1 cellular context compared by ENCODE assay signal in genomic region chr6:7939186-7939863, GRCh38.
A peak's percentile ranks its signal among the peaks of the same experiment; 100 is the strongest.
TF ChIP-seq lines count a peak whose summit lies in the region.

No MANE protein-coding gene starts in this region.

TF ChIP-seq in GM12878, 131 proteins besides CTCF, POLR2A, EP300 and RAD21 (continued from another document):
- TF ChIP-seq ATF7 (IDR thresholded peaks at IDR 0.05; ENCODE audit: low read depth): peak; percentile 53; the same call in 1 of the 2 replicates
- peak; percentile 70 for TF ChIP-seq CREM (IDR thresholded peaks at IDR 0.05; ENCODE audit: low read depth)
- TF ChIP-seq SRF (IDR thresholded peaks at IDR 0.05; ENCODE audit: low read depth in 2 of 2, low read length in 2 of 2): peak in 1 of 2 experiments; percentile 74; a peak in 2 of 4 replicates
- TF ChIP-seq CREB1 (IDR thresholded peaks at IDR 0.05; ENCODE audit: low read depth): peak; percentile 92
- TF ChIP-seq NR2C2 (IDR thresholded peaks at IDR 0.05; ENCODE audit: borderline replicate concordance, control insufficient read depth, insufficient read length, low read depth): no peak
- TF ChIP-seq MEF2B (IDR thresholded peaks at IDR 0.05; ENCODE audit: partially characterized antibody, poor library complexity, severe bottlenecking): peak; percentile 11
- no peak for TF ChIP-seq WRNIP1 (IDR thresholded peaks at IDR 0.05; ENCODE audit: borderline replicate concordance, low read depth, low read length)
- TF ChIP-seq, protein P1, sequence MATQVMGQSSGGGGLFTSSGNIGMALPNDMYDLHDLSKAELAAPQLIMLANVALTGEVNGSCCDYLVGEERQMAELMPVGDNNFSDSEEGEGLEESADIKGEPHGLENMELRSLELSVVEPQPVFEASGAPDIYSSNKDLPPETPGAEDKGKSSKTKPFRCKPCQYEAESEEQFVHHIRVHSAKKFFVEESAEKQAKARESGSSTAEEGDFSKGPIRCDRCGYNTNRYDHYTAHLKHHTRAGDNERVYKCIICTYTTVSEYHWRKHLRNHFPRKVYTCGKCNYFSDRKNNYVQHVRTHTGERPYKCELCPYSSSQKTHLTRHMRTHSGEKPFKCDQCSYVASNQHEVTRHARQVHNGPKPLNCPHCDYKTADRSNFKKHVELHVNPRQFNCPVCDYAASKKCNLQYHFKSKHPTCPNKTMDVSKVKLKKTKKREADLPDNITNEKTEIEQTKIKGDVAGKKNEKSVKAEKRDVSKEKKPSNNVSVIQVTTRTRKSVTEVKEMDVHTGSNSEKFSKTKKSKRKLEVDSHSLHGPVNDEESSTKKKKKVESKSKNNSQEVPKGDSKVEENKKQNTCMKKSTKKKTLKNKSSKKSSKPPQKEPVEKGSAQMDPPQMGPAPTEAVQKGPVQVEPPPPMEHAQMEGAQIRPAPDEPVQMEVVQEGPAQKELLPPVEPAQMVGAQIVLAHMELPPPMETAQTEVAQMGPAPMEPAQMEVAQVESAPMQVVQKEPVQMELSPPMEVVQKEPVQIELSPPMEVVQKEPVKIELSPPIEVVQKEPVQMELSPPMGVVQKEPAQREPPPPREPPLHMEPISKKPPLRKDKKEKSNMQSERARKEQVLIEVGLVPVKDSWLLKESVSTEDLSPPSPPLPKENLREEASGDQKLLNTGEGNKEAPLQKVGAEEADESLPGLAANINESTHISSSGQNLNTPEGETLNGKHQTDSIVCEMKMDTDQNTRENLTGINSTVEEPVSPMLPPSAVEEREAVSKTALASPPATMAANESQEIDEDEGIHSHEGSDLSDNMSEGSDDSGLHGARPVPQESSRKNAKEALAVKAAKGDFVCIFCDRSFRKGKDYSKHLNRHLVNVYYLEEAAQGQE (IDR thresholded peaks at IDR 0.05; ENCODE audit: low read depth, low read length): no peak
